In the genomic region with DNA sequence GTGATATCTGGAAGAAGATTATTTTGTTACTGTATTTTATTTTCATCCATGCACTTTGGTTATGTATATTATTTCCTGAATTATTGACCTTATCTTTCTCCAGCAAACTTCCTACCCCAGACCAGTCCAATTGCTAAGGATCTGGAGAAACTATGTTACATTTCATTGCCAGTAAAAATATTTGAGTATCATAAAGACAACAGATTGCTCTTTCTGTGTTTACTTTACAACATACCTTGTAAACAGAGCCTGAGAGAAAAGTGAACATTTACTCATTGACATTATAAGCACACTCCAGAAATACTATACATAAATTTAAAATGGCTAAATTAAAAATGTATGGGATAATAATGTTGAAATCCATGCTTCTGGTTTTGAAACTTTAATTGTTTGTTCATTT, we compare ENCODE assay signal across 22 cellular contexts.
"Had no signal": no experiment of that assay in that cellular context is flagged by ENCODE, and none has a peak within 500 bp of the region (broad histone marks: within the 10 kb centered on the region; RNA-seq: fewer than 3 reads in every experiment).

No MANE protein-coding gene starts in this region.

- H3K4me3 ChIP-seq: coronary artery, lung, right atrium auricular region, sigmoid colon, skin epidermis, stomach, thoracic aorta, transverse colon had no signal

- ATAC-seq: foreskin keratinocyte; left cardiac atrium; left ventricle myocardium superior; naive thymus-derived CD4-positive, alpha-beta T cell had no signal

- DNase-seq: effector CD4-positive, alpha-beta T cell; endodermal cell; erythroblast; foreskin keratinocyte; kidney; left cardiac atrium; left ventricle myocardium superior; mesenchymal stem cell; naive thymus-derived CD4-positive, alpha-beta T cell; nephron progenitor cell; posterior cingulate gyrus; sigmoid colon; stimulated activated naive CD4-positive, alpha-beta T cell; stomach; substantia nigra; transverse colon had no signal

- H3K9me3 ChIP-seq: neutrophil, right atrium auricular region, sigmoid colon, stomach, thoracic aorta, transverse colon had no signal

- H3K36me3 ChIP-seq: neutrophil, right atrium auricular region, sigmoid colon, stomach, thoracic aorta, transverse colon had no signal

- H3K27me3 ChIP-seq: foreskin keratinocyte, neutrophil, right atrium auricular region, sigmoid colon, stomach, transverse colon had no signal

- H3K4me1 ChIP-seq: foreskin keratinocyte, right atrium auricular region, sigmoid colon had no signal

- H3K27ac ChIP-seq: coronary artery, foreskin keratinocyte, neutrophil, right atrium auricular region, sigmoid colon, skin epidermis, stomach, thoracic aorta, transverse colon had no signal
